28 cellular contexts compared by ENCODE assay signal in the genomic region with DNA sequence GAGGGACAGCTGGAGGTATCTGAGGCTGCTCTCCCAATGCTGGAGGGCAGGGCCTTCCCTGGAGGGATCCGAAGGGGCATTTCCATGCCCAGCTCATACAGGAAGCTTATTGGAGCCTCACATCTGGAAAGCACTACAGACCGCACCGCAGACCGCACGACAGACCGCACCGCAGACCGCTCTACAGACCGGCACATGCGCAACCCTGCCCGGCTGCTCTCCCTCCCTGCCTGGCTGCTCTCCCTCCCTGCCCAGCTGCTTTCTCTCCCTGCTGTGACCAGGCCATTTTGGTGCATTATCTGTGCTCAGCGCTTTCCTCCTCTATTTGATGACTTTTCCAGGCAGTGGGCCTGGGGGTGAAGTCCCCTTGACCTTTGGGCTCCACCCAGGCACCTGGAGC. TPM values are rescaled to one million over a fixed set of nuclear protein-coding genes. Genes with fewer than 3 reads are reported as not detected.
"Had no signal": no experiment of that assay in that cellular context is flagged by ENCODE, and none has a peak within 500 bp of the region (broad histone marks: within the 10 kb centered on the region; RNA-seq: fewer than 3 reads in every experiment).

No MANE protein-coding gene starts in this region.

- H3K27ac Mint-ChIP-seq: mesothelial cell of epicardium; natural killer cell treated with Interleukin-12 subunit alpha and Interleukin-12 subunit beta and Interleukin-15 and Interleukin-18, amount 100 ng/mL, for 72 hours; stimulated activated naive B cell treated with anti-CD40 and anti-IgM and Interleukin-4, amounts not matched to agents 10 μg/mL and 1 μg/mL and 100 μg/mL, for 72 hours had no signal

- H3K4me3 ChIP-seq: left ventricle myocardium inferior, lung, pancreas, prostate gland, skin epidermis, stomach, testis, thyroid gland, upper lobe of right lung had no signal

- DNase-seq: islet precursor cell; left ventricle myocardium inferior; mesendoderm; naive thymus-derived CD4-positive, alpha-beta T cell; nucleus accumbens; retina; right cardiac atrium; stimulated activated CD4-positive, alpha-beta T cell treated with anti-CD3 and anti-CD28 coated beads, Interleukin-12 subunit alpha, Interleukin-12 subunit beta, amount 100 ng/mL, for 4 hours; stimulated activated CD4-positive, alpha-beta T cell treated with anti-CD3 and anti-CD28 coated beads, Interleukin-15, amount 100 ng/mL, for 24 hours; stimulated activated CD4-positive, alpha-beta T cell treated with anti-CD3 and anti-CD28 coated beads, Interleukin-2, amount 100 ng/mL, for 24 hours; stimulated activated CD4-positive, alpha-beta T cell treated with anti-CD3 and anti-CD28 coated beads, Interleukin-4, amount 100 ng/mL, for 1 hour; stimulated activated naive B cell treated with anti-CD40 and anti-IgM and Interleukin-4, amounts not matched to agents 10 μg/mL and 1 μg/mL and 100 μg/mL, for 72 hours; stimulated activated naive CD8-positive, alpha-beta T cell treated with anti-CD3 and anti-CD28 coated beads, Interleukin-15, Interleukin-2, amounts not matched to agents 100 U/mL and 50 U/mL, for 24 hours; stomach; testis; thyroid gland; trophoblast cell; upper lobe of right lung had no signal

- H3K9me3 Mint-ChIP-seq: mesothelial cell of epicardium; naive thymus-derived CD4-positive, alpha-beta T cell; natural killer cell treated with Interleukin-12 subunit alpha and Interleukin-12 subunit beta and Interleukin-15 and Interleukin-18, amount 100 ng/mL, for 72 hours had no signal

- H3K36me3 ChIP-seq: left ventricle myocardium inferior, pancreas, prostate gland, stomach, thyroid gland, upper lobe of right lung had no signal

- H3K4me1 ChIP-seq: left ventricle myocardium inferior, pancreas, prostate gland, stomach, testis, thyroid gland, upper lobe of right lung had no signal

- H3K9me3 ChIP-seq: left ventricle myocardium inferior, pancreas, prostate gland, stomach, testis, thyroid gland, upper lobe of right lung had no signal

- H3K4me1 Mint-ChIP-seq: mesothelial cell of epicardium; naive thymus-derived CD4-positive, alpha-beta T cell; stimulated activated naive B cell treated with anti-CD40 and anti-IgM and Interleukin-4, amounts not matched to agents 10 μg/mL and 1 μg/mL and 100 μg/mL, for 72 hours had no signal

- ATAC-seq: naive thymus-derived CD4-positive, alpha-beta T cell; natural killer cell treated with Interleukin-12 subunit alpha and Interleukin-12 subunit beta and Interleukin-15 and Interleukin-18, amount 100 ng/mL, for 72 hours; pancreas; right cardiac atrium; sciatic nerve; stimulated activated naive B cell treated with anti-CD40 and anti-IgM and Interleukin-4, amounts not matched to agents 10 μg/mL and 1 μg/mL and 100 μg/mL, for 72 hours; stimulated activated naive CD8-positive, alpha-beta T cell treated with anti-CD3 and anti-CD28 coated beads, Interleukin-15, Interleukin-2, amounts not matched to agents 100 U/mL and 50 U/mL, for 24 hours; upper lobe of right lung had no signal

- H3K27ac ChIP-seq: left ventricle myocardium inferior, pancreas, prostate gland, skin epidermis, stomach, testis, thyroid gland, upper lobe of right lung had no signal

- H3K27me3 ChIP-seq: pancreas, testis, thyroid gland had no signal

- H3K36me3 Mint-ChIP-seq: mesothelial cell of epicardium; naive thymus-derived CD4-positive, alpha-beta T cell; natural killer cell treated with Interleukin-12 subunit alpha and Interleukin-12 subunit beta and Interleukin-15 and Interleukin-18, amount 100 ng/mL, for 72 hours; stimulated activated naive B cell treated with anti-CD40 and anti-IgM and Interleukin-4, amounts not matched to agents 10 μg/mL and 1 μg/mL and 100 μg/mL, for 72 hours had no signal

- FAIRE-seq: pancreas, urothelium cell line had no signal

- H3K4me3 Mint-ChIP-seq: mesothelial cell of epicardium; naive thymus-derived CD4-positive, alpha-beta T cell; natural killer cell treated with Interleukin-12 subunit alpha and Interleukin-12 subunit beta and Interleukin-15 and Interleukin-18, amount 100 ng/mL, for 72 hours; stimulated activated naive B cell treated with anti-CD40 and anti-IgM and Interleukin-4, amounts not matched to agents 10 μg/mL and 1 μg/mL and 100 μg/mL, for 72 hours had no signal

RNA-seq across cellular contexts. Expression of a gene that starts 39.6 kb away (rescaled TPM):
- total RNA-seq: mesothelial cell of epicardium; mononuclear cell; naive thymus-derived CD4-positive, alpha-beta T cell; pancreas; sciatic nerve; stomach; upper lobe of right lung had no signal
- polyA plus RNA-seq: naive thymus-derived CD4-positive, alpha-beta T cell; neural cell; pancreas had no signal
